In genomic region chr2:101729521-101730190, GRCh38 we compare ENCODE assay signal across 16 cellular contexts. TPM values are rescaled to one million over a fixed set of nuclear protein-coding genes. Genes with fewer than 3 reads are reported as not detected.
DNase-seq lines count a peak whose midpoint lies in the region; ATAC-seq and TF ChIP-seq lines count a peak whose summit lies in the region.
"Had no signal": no experiment of that assay in that cellular context is flagged by ENCODE, and none has a peak within 500 bp of the region (broad histone marks: within the 10 kb centered on the region; RNA-seq: fewer than 3 reads in every experiment).

No MANE protein-coding gene starts in this region.

- no peaks in the 10 kb centered on the region for H3K27me3 Mint-ChIP-seq in activated B cell treated with CpG ODN at 0.5 μM for 24 hours
- no peaks in the 10 kb centered on the region for H3K27me3 Mint-ChIP-seq in activated naive CD8-positive, alpha-beta T cell treated with anti-CD3 and anti-CD28 coated beads, Interleukin-2, amount 10 ng/mL, durations not matched to agents 7 days and 5 days

- no peaks in the 10 kb centered on the region for H3K9me3 Mint-ChIP-seq in activated B cell treated with CpG ODN at 0.5 μM for 24 hours
- H3K9me3 Mint-ChIP-seq in activated naive CD8-positive, alpha-beta T cell treated with anti-CD3 and anti-CD28 coated beads, Interleukin-2, amount 10 ng/mL, durations not matched to agents 7 days and 5 days = no peaks in the 10 kb centered on the region

- peaks cover 12% of the 10 kb centered on the region for H3K36me3 Mint-ChIP-seq in activated B cell treated with CpG ODN at 0.5 μM for 24 hours (ENCODE audit: low read depth)
- H3K36me3 Mint-ChIP-seq in activated naive CD8-positive, alpha-beta T cell treated with anti-CD3 and anti-CD28 coated beads, Interleukin-2, amount 10 ng/mL, durations not matched to agents 7 days and 5 days = peaks cover 9% of the 10 kb centered on the region

- CTCF ChIA-PET in activated B cell treated with CpG ODN at 0.5 μM for 24 hours (lab: Charles Lee) = interaction anchor here (1.4 kb wide), 1 partner anchor 314 kb away, joined by 3 read pairs; no protein-coding TSS in a partner anchor

- H3K4me3 Mint-ChIP-seq in activated B cell treated with CpG ODN at 0.5 μM for 24 hours = peak overlapping the region; percentile 3
- peak overlapping the region; percentile 66 for H3K4me3 Mint-ChIP-seq in activated naive CD8-positive, alpha-beta T cell treated with anti-CD3 and anti-CD28 coated beads, Interleukin-2, amount 10 ng/mL, durations not matched to agents 7 days and 5 days

- DNase-seq in NCI-H345 (lab: John Stamatoyannopoulos, UW) (peak; percentile 7), NCI-H345 treated with DMSO at 0.1 percent for 48 hours (lab: John Stamatoyannopoulos, UW; ENCODE audit: unreplicated experiment) (no peak), activated B cell treated with CpG ODN at 0.5 μM for 24 hours (no peak), SIG-M5 (lab: John Stamatoyannopoulos, UW) (no peak)
- DNase-seq in activated naive CD8-positive, alpha-beta T cell treated with anti-CD3 and anti-CD28 coated beads, Interleukin-2, amount 10 ng/mL, durations not matched to agents 7 days and 5 days = no peak
- DNase-seq in stimulated activated CD4-positive, alpha-beta T cell treated with anti-CD3 and anti-CD28 coated beads, Interleukin-4, amount 100 ng/mL, for 24 hours = peak; percentile 36
- DNase-seq: activated CD8-positive, alpha-beta memory T cell treated with anti-CD3 and anti-CD28 coated beads for 24 hours; colonic mucosa; esophagus squamous epithelium; heart right ventricle; NK-92 treated with Interleukin-12 subunit alpha and Interleukin-12 subunit beta, amount 100 ng/mL, for 24 hours; psoas muscle; T-helper 9 cell had no signal

- POLR2A ChIA-PET in activated B cell treated with CpG ODN at 0.5 μM for 24 hours (lab: Charles Lee) = interaction anchor here (0.6 to 1.3 kb wide), 3 partner anchors 16 to 24 kb away, joined by 3 read pairs; no protein-coding TSS in a partner anchor
- POLR2A ChIA-PET in activated naive CD8-positive, alpha-beta T cell treated with anti-CD3 and anti-CD28 coated beads, Interleukin-2, amount 10 ng/mL, durations not matched to agents 7 days and 5 days (lab: Charles Lee) = interaction anchor here (0.6 to 2.7 kb wide), 5 partner anchors 11 to 68 kb away, joined by 5 to 13 read pairs (median 7); no protein-coding TSS in a partner anchor

- intact Hi-C loops in activated B cell treated with CpG ODN at 0.5 μM for 24 hours (cut with micrococcal nuclease) = loop anchor here (2.0 kb wide), 1 partner anchor 13 kb away; no protein-coding TSS in a partner anchor

- ATAC-seq in activated B cell treated with CpG ODN at 0.5 μM for 24 hours (ENCODE audit: low read depth) (no peak), GM21619 (IDR thresholded peaks at IDR 0.05; ENCODE audit: unreplicated experiment) (no peak), GM21367 (IDR thresholded peaks at IDR 0.05; ENCODE audit: unreplicated experiment) (no peak)
- ATAC-seq in activated naive CD8-positive, alpha-beta T cell treated with anti-CD3 and anti-CD28 coated beads, Interleukin-2, amount 10 ng/mL, durations not matched to agents 7 days and 5 days (ENCODE audit: low read depth) = peak; percentile 76
- ATAC-seq: heart right ventricle, psoas muscle, Right ventricle myocardium inferior had no signal

- H3K27ac Mint-ChIP-seq in activated B cell treated with CpG ODN at 0.5 μM for 24 hours = peak overlapping the region; percentile 59
- H3K27ac Mint-ChIP-seq in activated naive CD8-positive, alpha-beta T cell treated with anti-CD3 and anti-CD28 coated beads, Interleukin-2, amount 10 ng/mL, durations not matched to agents 7 days and 5 days = peak overlapping the region; percentile 62

- peaks cover 97% of the 10 kb centered on the region for H3K4me1 Mint-ChIP-seq in activated B cell treated with CpG ODN at 0.5 μM for 24 hours
- H3K4me1 Mint-ChIP-seq in activated naive CD8-positive, alpha-beta T cell treated with anti-CD3 and anti-CD28 coated beads, Interleukin-2, amount 10 ng/mL, durations not matched to agents 7 days and 5 days = peaks cover 54% of the 10 kb centered on the region

- TF ChIP-seq CTCF in activated B cell treated with CpG ODN at 0.5 μM for 24 hours (IDR thresholded peaks at IDR 0.05) = no peak

RNA-seq across cellular contexts. Expression of gene MAP4K4, which starts 32.1 kb away (rescaled TPM):
- total RNA-seq in activated B cell treated with CpG ODN at 0.5 μM for 24 hours = 211 and 232 TPM in 2 replicates
- 10 to 100 TPM; 79.8 to 84.5 TPM for total RNA-seq in activated naive CD8-positive, alpha-beta T cell treated with anti-CD3 and anti-CD28 coated beads, Interleukin-2, amount 10 ng/mL, durations not matched to agents 7 days and 5 days

Comparison
In these comparisons a context has a peak if more than half of its experiments do, and no peak if none do; other contexts are left out.
1. DNase-seq: peak in NCI-H345 (single experiment) and stimulated activated CD4-positive, alpha-beta T cell treated with anti-CD3 and anti-CD28 coated beads, Interleukin-4, amount 100 ng/mL, for 24 hours (single experiment); none in NCI-H345 treated with DMSO at 0.1 percent for 48 hours (single experiment), activated B cell treated with CpG ODN at 0.5 μM for 24 hours (single experiment), activated naive CD8-positive, alpha-beta T cell treated with anti-CD3 and anti-CD28 coated beads, Interleukin-2, amount 10 ng/mL, durations not matched to agents 7 days and 5 days (single experiment) and SIG-M5 (single experiment).